ENCODE assay signal across 2 cellular contexts in the genomic region with DNA sequence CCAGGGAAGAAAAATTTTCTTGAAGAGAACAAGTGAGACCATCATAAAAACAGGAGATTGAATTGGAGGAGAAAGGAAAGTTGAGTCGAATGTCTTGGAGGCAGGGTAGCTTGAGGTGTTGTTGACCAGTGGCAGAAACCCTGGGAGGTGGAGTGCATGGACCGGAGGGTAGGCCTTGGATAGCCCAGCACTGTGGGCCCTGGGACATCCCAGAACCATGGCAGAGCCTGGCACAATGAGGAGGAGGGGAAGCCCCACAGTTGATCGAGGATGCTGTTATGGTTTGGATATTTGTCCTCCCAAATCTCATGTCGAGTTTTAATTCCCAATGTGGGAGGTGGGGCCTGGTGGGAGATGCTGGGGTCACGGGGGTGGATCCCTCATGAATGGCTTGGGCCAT.
TF ChIP-seq lines count a peak whose summit lies in the region.

No MANE protein-coding gene starts in this region.

TF ChIP-seq in IMR-90, 13 proteins besides CTCF, POLR2A, EP300 and RAD21:
- TF ChIP-seq RFX5 (IDR thresholded peaks at IDR 0.05; ENCODE audit: low read depth, low read length) (no peak), CEBPB (IDR thresholded peaks at IDR 0.05; ENCODE audit: low read depth, low read length) (no peak), FOS (IDR thresholded peaks at IDR 0.05; ENCODE audit: low read depth, low read length) (no peak), BHLHE40 (IDR thresholded peaks at IDR 0.05; ENCODE audit: low read depth, low read length) (no peak), SMC3 (IDR thresholded peaks at IDR 0.05; ENCODE audit: low read depth, low read length) (no peak)

TF ChIP-seq in WTC11, 78 proteins besides CTCF, POLR2A, EP300 and RAD21:
- TF ChIP-seq, protein P1, sequence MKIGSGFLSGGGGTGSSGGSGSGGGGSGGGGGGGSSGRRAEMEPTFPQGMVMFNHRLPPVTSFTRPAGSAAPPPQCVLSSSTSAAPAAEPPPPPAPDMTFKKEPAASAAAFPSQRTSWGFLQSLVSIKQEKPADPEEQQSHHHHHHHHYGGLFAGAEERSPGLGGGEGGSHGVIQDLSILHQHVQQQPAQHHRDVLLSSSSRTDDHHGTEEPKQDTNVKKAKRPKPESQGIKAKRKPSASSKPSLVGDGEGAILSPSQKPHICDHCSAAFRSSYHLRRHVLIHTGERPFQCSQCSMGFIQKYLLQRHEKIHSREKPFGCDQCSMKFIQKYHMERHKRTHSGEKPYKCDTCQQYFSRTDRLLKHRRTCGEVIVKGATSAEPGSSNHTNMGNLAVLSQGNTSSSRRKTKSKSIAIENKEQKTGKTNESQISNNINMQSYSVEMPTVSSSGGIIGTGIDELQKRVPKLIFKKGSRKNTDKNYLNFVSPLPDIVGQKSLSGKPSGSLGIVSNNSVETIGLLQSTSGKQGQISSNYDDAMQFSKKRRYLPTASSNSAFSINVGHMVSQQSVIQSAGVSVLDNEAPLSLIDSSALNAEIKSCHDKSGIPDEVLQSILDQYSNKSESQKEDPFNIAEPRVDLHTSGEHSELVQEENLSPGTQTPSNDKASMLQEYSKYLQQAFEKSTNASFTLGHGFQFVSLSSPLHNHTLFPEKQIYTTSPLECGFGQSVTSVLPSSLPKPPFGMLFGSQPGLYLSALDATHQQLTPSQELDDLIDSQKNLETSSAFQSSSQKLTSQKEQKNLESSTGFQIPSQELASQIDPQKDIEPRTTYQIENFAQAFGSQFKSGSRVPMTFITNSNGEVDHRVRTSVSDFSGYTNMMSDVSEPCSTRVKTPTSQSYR (CRISPR knock-in tag; IDR thresholded peaks at IDR 0.05), result no peak
- TF ChIP-seq, protein P2, sequence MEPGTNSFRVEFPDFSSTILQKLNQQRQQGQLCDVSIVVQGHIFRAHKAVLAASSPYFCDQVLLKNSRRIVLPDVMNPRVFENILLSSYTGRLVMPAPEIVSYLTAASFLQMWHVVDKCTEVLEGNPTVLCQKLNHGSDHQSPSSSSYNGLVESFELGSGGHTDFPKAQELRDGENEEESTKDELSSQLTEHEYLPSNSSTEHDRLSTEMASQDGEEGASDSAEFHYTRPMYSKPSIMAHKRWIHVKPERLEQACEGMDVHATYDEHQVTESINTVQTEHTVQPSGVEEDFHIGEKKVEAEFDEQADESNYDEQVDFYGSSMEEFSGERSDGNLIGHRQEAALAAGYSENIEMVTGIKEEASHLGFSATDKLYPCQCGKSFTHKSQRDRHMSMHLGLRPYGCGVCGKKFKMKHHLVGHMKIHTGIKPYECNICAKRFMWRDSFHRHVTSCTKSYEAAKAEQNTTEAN (CRISPR knock-in tag; IDR thresholded peaks at IDR 0.05), result no peak
- TF ChIP-seq IRF2 (CRISPR knock-in tag; IDR thresholded peaks at IDR 0.05; ENCODE audit: borderline replicate concordance, low read depth) (no peak), RORB (CRISPR knock-in tag; IDR thresholded peaks at IDR 0.05) (no peak)
- TF ChIP-seq, protein P3, sequence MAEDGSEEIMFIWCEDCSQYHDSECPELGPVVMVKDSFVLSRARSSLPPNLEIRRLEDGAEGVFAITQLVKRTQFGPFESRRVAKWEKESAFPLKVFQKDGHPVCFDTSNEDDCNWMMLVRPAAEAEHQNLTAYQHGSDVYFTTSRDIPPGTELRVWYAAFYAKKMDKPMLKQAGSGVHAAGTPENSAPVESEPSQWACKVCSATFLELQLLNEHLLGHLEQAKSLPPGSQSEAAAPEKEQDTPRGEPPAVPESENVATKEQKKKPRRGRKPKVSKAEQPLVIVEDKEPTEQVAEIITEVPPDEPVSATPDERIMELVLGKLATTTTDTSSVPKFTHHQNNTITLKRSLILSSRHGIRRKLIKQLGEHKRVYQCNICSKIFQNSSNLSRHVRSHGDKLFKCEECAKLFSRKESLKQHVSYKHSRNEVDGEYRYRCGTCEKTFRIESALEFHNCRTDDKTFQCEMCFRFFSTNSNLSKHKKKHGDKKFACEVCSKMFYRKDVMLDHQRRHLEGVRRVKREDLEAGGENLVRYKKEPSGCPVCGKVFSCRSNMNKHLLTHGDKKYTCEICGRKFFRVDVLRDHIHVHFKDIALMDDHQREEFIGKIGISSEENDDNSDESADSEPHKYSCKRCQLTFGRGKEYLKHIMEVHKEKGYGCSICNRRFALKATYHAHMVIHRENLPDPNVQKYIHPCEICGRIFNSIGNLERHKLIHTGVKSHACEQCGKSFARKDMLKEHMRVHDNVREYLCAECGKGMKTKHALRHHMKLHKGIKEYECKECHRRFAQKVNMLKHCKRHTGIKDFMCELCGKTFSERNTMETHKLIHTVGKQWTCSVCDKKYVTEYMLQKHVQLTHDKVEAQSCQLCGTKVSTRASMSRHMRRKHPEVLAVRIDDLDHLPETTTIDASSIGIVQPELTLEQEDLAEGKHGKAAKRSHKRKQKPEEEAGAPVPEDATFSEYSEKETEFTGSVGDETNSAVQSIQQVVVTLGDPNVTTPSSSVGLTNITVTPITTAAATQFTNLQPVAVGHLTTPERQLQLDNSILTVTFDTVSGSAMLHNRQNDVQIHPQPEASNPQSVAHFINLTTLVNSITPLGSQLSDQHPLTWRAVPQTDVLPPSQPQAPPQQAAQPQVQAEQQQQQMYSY (CRISPR knock-in tag; IDR thresholded peaks at IDR 0.05), result 0 out of 2 replicates have a peak, but pooled peaks have one; percentile 16
